In the genomic region with DNA sequence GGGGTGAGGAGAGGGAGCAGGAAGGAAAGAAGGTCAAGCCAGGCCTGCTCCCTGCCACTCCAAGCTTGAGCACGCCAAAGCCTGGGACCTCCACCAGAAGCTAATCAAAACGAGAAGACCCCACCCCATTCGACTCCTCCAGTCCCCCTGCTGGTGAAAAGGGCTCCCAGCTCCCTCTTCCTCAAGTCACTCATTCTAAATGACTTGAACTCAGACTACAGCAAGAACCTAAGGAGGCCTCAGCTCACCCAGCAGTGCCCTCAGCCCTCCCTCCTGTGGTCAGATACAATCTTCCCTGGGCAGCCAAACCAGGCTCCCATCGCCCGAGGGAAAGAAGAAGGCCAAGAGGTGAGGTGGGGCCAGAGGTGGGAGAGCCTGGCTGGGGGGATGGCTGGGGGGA, we compare ENCODE assay signal across 9 cellular contexts. TPM values are rescaled to one million over a fixed set of nuclear protein-coding genes. Genes with fewer than 3 reads are reported as not detected.
A peak's percentile ranks its signal among the peaks of the same experiment; 100 is the strongest.
DNase-seq lines count a peak whose midpoint lies in the region; ATAC-seq and TF ChIP-seq lines count a peak whose summit lies in the region.
"Had no signal": no experiment of that assay in that cellular context is flagged by ENCODE, and none has a peak within 500 bp of the region (broad histone marks: within the 10 kb centered on the region; RNA-seq: fewer than 3 reads in every experiment).

No MANE protein-coding gene starts in this region.

- peaks cover 9% of the 10 kb centered on the region for H3K36me3 Mint-ChIP-seq in CD4-positive, CD25-positive, alpha-beta regulatory T cell
- H3K36me3 Mint-ChIP-seq in neural progenitor cell = peaks cover 3% of the 10 kb centered on the region

- peak overlapping the region; percentile 8 to 81 (median 48) for H3K4me3 Mint-ChIP-seq in CD4-positive, CD25-positive, alpha-beta regulatory T cell
- H3K4me3 Mint-ChIP-seq in neural progenitor cell = no peak overlapping the region

- H3K4me2 ChIP-seq in neural progenitor cell = no peak overlapping the region

- peaks cover 5% of the 10 kb centered on the region for H3F3A ChIP-seq in neural progenitor cell (ENCODE audit: low read depth)

- peak; percentile 70 for TF ChIP-seq CTCF in NB4 (IDR thresholded peaks at IDR 0.05; ENCODE audit: low read depth, low read length)
- peak; percentile 60 for TF ChIP-seq CTCF in choroid plexus epithelial cell (conservative IDR thresholded peaks at IDR 0.05; ENCODE audit: low read depth, low read length)
- TF ChIP-seq CTCF in neural progenitor cell (IDR thresholded peaks at IDR 0.05) = peak; percentile 50

- H3K27ac Mint-ChIP-seq in CD4-positive, CD25-positive, alpha-beta regulatory T cell = peak overlapping the region; percentile 52 to 94 (median 94)
- peak overlapping the region; percentile 63 for H3K27ac Mint-ChIP-seq in neural progenitor cell

- H3K27me3 ChIP-seq in CD4-positive, CD25-positive, alpha-beta regulatory T cell (ENCODE audit: control insufficient read depth, insufficient read depth, low read length) = no peaks in the 10 kb centered on the region
- H3K27me3 ChIP-seq in neural progenitor cell = no peaks in the 10 kb centered on the region

- H3K79me2 ChIP-seq in neural progenitor cell (ENCODE audit: low read depth) = peaks cover 22% of the 10 kb centered on the region

- H3K27me3 Mint-ChIP-seq in CD4-positive, CD25-positive, alpha-beta regulatory T cell = no peaks in the 10 kb centered on the region
- no peaks in the 10 kb centered on the region for H3K27me3 Mint-ChIP-seq in neural progenitor cell (ENCODE audit: insufficient read depth, low read depth)

- DNase-seq in CD4-positive, CD25-positive, alpha-beta regulatory T cell = peak in 1 of 3 donors; percentile 43
- peak; percentile 64 for DNase-seq in NB4 (ENCODE audit: low read depth)
- DNase-seq in choroid plexus epithelial cell (ENCODE audit: low read depth) = no peak
- peak; percentile 46 for DNase-seq in neural progenitor cell (ENCODE audit: low spot score)
- DNase-seq in NOMO-1 treated with DMSO at 0.1 percent for 48 hours (lab: John Stamatoyannopoulos, UW; ENCODE audit: unreplicated experiment) = no peak
- DNase-seq in cerebellum (ENCODE audit: low spot score) = no peak
- DNase-seq: NCI-H2081 had no signal

- H2AFZ ChIP-seq in neural progenitor cell (replicated peaks) = no peak overlapping the region

- peaks cover 70% of the 10 kb centered on the region for H3K4me1 ChIP-seq in CD4-positive, CD25-positive, alpha-beta regulatory T cell (ENCODE audit: control insufficient read depth, insufficient read depth, low read length, poor library complexity, severe bottlenecking)
- H3K4me1 ChIP-seq in neural progenitor cell = peaks cover 32% of the 10 kb centered on the region

- H3K27ac ChIP-seq in CD4-positive, CD25-positive, alpha-beta regulatory T cell (ENCODE audit: insufficient read depth, low read length, poor library complexity, severe bottlenecking) = peak overlapping the region; percentile 47
- no peak overlapping the region for H3K27ac ChIP-seq in neural progenitor cell

- peaks cover 0 to 84% (median 56%) of the 10 kb centered on the region in 4 donors for H3K4me1 Mint-ChIP-seq in CD4-positive, CD25-positive, alpha-beta regulatory T cell
- peaks cover 59% of the 10 kb centered on the region for H3K4me1 Mint-ChIP-seq in neural progenitor cell

- no peak for TF ChIP-seq POLR2A in NB4 (IDR thresholded peaks at IDR 0.05; ENCODE audit: extremely low read depth, insufficient read length)

- H3K4me3 ChIP-seq in CD4-positive, CD25-positive, alpha-beta regulatory T cell (ENCODE audit: low read depth, low read length) = no peak overlapping the region
- H3K4me3 ChIP-seq in NB4 (ENCODE audit: low read depth, low read length) = no peak overlapping the region
- no peak overlapping the region for H3K4me3 ChIP-seq in choroid plexus epithelial cell (ENCODE audit: low read depth, low read length)
- no peak overlapping the region for H3K4me3 ChIP-seq in neural progenitor cell

- no peak for ATAC-seq in CD4-positive, CD25-positive, alpha-beta regulatory T cell (ENCODE audit: low read depth in 2 of 2)
- ATAC-seq in HG02678 (IDR thresholded peaks at IDR 0.05; ENCODE audit: unreplicated experiment) (no peak), HG02970 (IDR thresholded peaks at IDR 0.05; ENCODE audit: low FRiP score, unreplicated experiment) (no peak)

- H3K9me3 ChIP-seq in CD4-positive, CD25-positive, alpha-beta regulatory T cell (ENCODE audit: control insufficient read depth in 2 of 2, low read length in 2 of 2) = no peaks in the 10 kb centered on the region
- H3K9me3 ChIP-seq in neural progenitor cell (ENCODE audit: low read depth) = no peaks in the 10 kb centered on the region

- H3K9me3 Mint-ChIP-seq in CD4-positive, CD25-positive, alpha-beta regulatory T cell = no peaks in the 10 kb centered on the region
- no peaks in the 10 kb centered on the region for H3K9me3 Mint-ChIP-seq in neural progenitor cell

- peaks cover 13% of the 10 kb centered on the region for H4K20me1 ChIP-seq in neural progenitor cell (ENCODE audit: low read depth)

- no peak overlapping the region for H3K9ac ChIP-seq in neural progenitor cell

- peaks cover 36% of the 10 kb centered on the region for H3K36me3 ChIP-seq in CD4-positive, CD25-positive, alpha-beta regulatory T cell (ENCODE audit: control insufficient read depth, insufficient read depth, low read length)
- no peaks in the 10 kb centered on the region for H3K36me3 ChIP-seq in neural progenitor cell

RNA-seq across cellular contexts. Expression of gene HDAC7, which starts 17.4 kb away (rescaled TPM):
- total RNA-seq in CD4-positive, CD25-positive, alpha-beta regulatory T cell = 163 TPM
- 10 to 100 TPM; 14.0 to 15.4 (median 15.3) TPM for polyA plus RNA-seq in CD4-positive, CD25-positive, alpha-beta regulatory T cell
- 7.2 and 14.2 TPM in 2 replicates for total RNA-seq in neural progenitor cell (ENCODE audit: low replicate concordance)
- 12.1 TPM for total RNA-seq in cerebellum

RNA-seq across cellular contexts. Expression of gene SLC48A1, which starts 29.3 kb away (rescaled TPM):
- 4.9 TPM for total RNA-seq in CD4-positive, CD25-positive, alpha-beta regulatory T cell
- 10 to 100 TPM in 1 of 4 donors, 1 to 10 TPM in 3; 7.3 to 12.7 (median 8.7) TPM for polyA plus RNA-seq in CD4-positive, CD25-positive, alpha-beta regulatory T cell
- total RNA-seq in neural progenitor cell (ENCODE audit: low replicate concordance) (8.3 and 16.7 TPM in 2 replicates), cerebellum (7.8 TPM)

RNA-seq across cellular contexts. Expression of gene RAPGEF3, which starts 43.6 kb away (rescaled TPM):
- total RNA-seq in CD4-positive, CD25-positive, alpha-beta regulatory T cell = 0.79 TPM
- under 1 TPM in 2 of 4 donors, not detected in 2; 0.10 to 0.14 TPM for polyA plus RNA-seq in CD4-positive, CD25-positive, alpha-beta regulatory T cell
- total RNA-seq in neural progenitor cell (ENCODE audit: low replicate concordance) (0.58 and 1.2 TPM in 2 replicates), cerebellum (11.9 TPM)

Comparison
In these comparisons a context has a peak if more than half of its experiments do, and no peak if none do; other contexts are left out.
1. DNase-seq: peak in NB4 (single experiment) and neural progenitor cell (single experiment); none in choroid plexus epithelial cell (single experiment), NOMO-1 treated with DMSO at 0.1 percent for 48 hours (single experiment) and cerebellum (single experiment).
2. RNA of gene HDAC7, which starts 17.4 kb away (total RNA-seq): 163 TPM in CD4-positive, CD25-positive, alpha-beta regulatory T cell (single experiment); 12.1 TPM in cerebellum (single experiment) and 7.2 to 14.2 TPM in neural progenitor cell; every median in the first group is over 10 times any median in the second.
3. Peak in every context shown above with its lines, with median percentiles within 50 percentile points of each other: CTCF ChIP-seq.